10 cellular contexts compared by ENCODE assay signal in genomic region chr19:49692102-49692599, GRCh38. TPM values are rescaled to one million over a fixed set of nuclear protein-coding genes. Genes with fewer than 3 reads are reported as not detected.
DNase-seq lines count a peak whose midpoint lies in the region; ATAC-seq, FAIRE-seq and TF ChIP-seq lines count a peak whose summit lies in the region.
"Had no signal": no experiment of that assay in that cellular context is flagged by ENCODE, and none has a peak within 500 bp of the region (broad histone marks: within the 10 kb centered on the region; RNA-seq: fewer than 3 reads in every experiment).

No MANE protein-coding gene starts in this region.

- ATAC-seq in K562 = no peak
- ATAC-seq in memory B cell (ENCODE audit: low read depth) = no peak
- no peak for ATAC-seq in activated CD8-positive, alpha-beta T cell treated with anti-CD3 and anti-CD28 coated beads for 36 hours

- WGBS in K562 (ENCODE audit: insufficient coverage, low coverage, missing lambda C conversion rate) = 65% methylated on average over 16 of the region's 17 CpGs

- H3K4me3 ChIP-seq in K562 (no peak overlapping the region), vagina (peak overlapping the region; percentile 49 to 62)

- intact Hi-C loops in K562 (cut with micrococcal nuclease) = no loop called here
- intact Hi-C loops in vagina (cut with DNase I) = no loop called here
- intact Hi-C loops in activated CD8-positive, alpha-beta T cell treated with anti-CD3 and anti-CD28 coated beads for 36 hours (cut with micrococcal nuclease) = no loop called here

- H3K4me1 Mint-ChIP-seq in activated naive CD8-positive, alpha-beta T cell (ENCODE audit: low read depth) = peaks cover 28% of the 10 kb centered on the region
- peaks cover 30% of the 10 kb centered on the region for H3K4me1 Mint-ChIP-seq in activated naive CD8-positive, alpha-beta T cell treated with anti-CD3 and anti-CD28 coated beads for 36 hours
- peaks cover 15% of the 10 kb centered on the region for H3K4me1 Mint-ChIP-seq in memory B cell
- peaks cover 26% of the 10 kb centered on the region for H3K4me1 Mint-ChIP-seq in activated CD8-positive, alpha-beta T cell treated with anti-CD3 and anti-CD28 coated beads for 36 hours (ENCODE audit: low read depth)

- CTCF ChIA-PET in K562 (lab: Yijun Ruan, JAX; ENCODE audit: low intra/inter-chr PET ratio) = no interaction called here
- CTCF ChIA-PET in activated CD8-positive, alpha-beta T cell treated with anti-CD3 and anti-CD28 coated beads for 36 hours (lab: Charles Lee) = interaction anchor here (4.6 kb wide), 1 partner anchor 11 kb away, joined by 19 read pairs; no protein-coding TSS in a partner anchor

- in situ Hi-C loops in K562 (cut with MboI) = no loop called here

- H3K79me2 ChIP-seq in K562 (ENCODE audit: control insufficient read depth, insufficient read depth, low read length) = no peaks in the 10 kb centered on the region

- peaks cover 0 to 46% of the 10 kb centered on the region in 2 experiments; a peak in 2 of 5 replicates for H3K4me1 ChIP-seq in K562 (replicated peaks in 1 of 2; ENCODE audit: control insufficient read depth in 2 of 2, insufficient read depth in 2 of 2, low read length in 2 of 2)
- H3K4me1 ChIP-seq in vagina = peaks cover 21% of the 10 kb centered on the region

- H3K27me3 ChIP-seq in K562 (ENCODE audit: control insufficient read depth in 2 of 2, insufficient read depth in 2 of 2, low read length in 2 of 2) (no peaks in the 10 kb centered on the region), vagina (no peaks in the 10 kb centered on the region)

- H3K27ac Mint-ChIP-seq in activated naive CD8-positive, alpha-beta T cell = no peak overlapping the region
- no peak overlapping the region for H3K27ac Mint-ChIP-seq in activated naive CD8-positive, alpha-beta T cell treated with anti-CD3 and anti-CD28 coated beads for 36 hours
- no peak overlapping the region for H3K27ac Mint-ChIP-seq in memory B cell
- no peak overlapping the region for H3K27ac Mint-ChIP-seq in activated CD8-positive, alpha-beta T cell treated with anti-CD3 and anti-CD28 coated beads for 36 hours
- H3K27ac Mint-ChIP-seq: stimulated activated naive CD8-positive, alpha-beta T cell treated with anti-CD3 and anti-CD28 coated beads, Interleukin-15, Interleukin-2, amounts not matched to agents 100 ng/mL and 50 ng/mL, for 24 hours had no signal

- no peaks in the 10 kb centered on the region for H3K9me1 ChIP-seq in K562 (ENCODE audit: control insufficient read depth, insufficient read depth, low read length)

- no peak for DNase-seq in activated naive CD8-positive, alpha-beta T cell treated with anti-CD3 and anti-CD28 coated beads for 36 hours
- no peak for DNase-seq in K562 (ENCODE audit: extremely low read depth in 1 of 4, low spot score in 3 of 4)
- no peak for DNase-seq in memory B cell (ENCODE audit: low spot score in 2 of 2)
- no peak for DNase-seq in vagina (ENCODE audit: extremely low spot score in 2 of 2)
- no peak for DNase-seq in mesenteric fat pad (ENCODE audit: low spot score)
- DNase-seq in activated CD8-positive, alpha-beta T cell treated with anti-CD3 and anti-CD28 coated beads for 36 hours = no peak
- DNase-seq in globus pallidus (ENCODE audit: low spot score) = no peak
- DNase-seq: stimulated activated CD4-positive, alpha-beta T cell treated with anti-CD3 and anti-CD28 coated beads, Interleukin-1b, Interleukin-23, amount 100 ng/mL, for 48 hours had no signal

- BruUV-seq in K562 (replicated peaks; lab: Mats Ljungman, UMichigan) = no TSS peak

- H3K36me3 ChIP-seq in K562 (ENCODE audit: control insufficient read depth, insufficient read depth, low read length) (peaks cover 24% of the 10 kb centered on the region; the same call in 2 of the 3 replicates), vagina (no peaks in the 10 kb centered on the region)

- no peaks in the 10 kb centered on the region for H3K9me3 Mint-ChIP-seq in activated naive CD8-positive, alpha-beta T cell (ENCODE audit: low read depth)
- H3K9me3 Mint-ChIP-seq in activated naive CD8-positive, alpha-beta T cell treated with anti-CD3 and anti-CD28 coated beads for 36 hours = no peaks in the 10 kb centered on the region
- H3K9me3 Mint-ChIP-seq in memory B cell = no peaks in the 10 kb centered on the region
- no peaks in the 10 kb centered on the region for H3K9me3 Mint-ChIP-seq in activated CD8-positive, alpha-beta T cell treated with anti-CD3 and anti-CD28 coated beads for 36 hours
- H3K9me3 Mint-ChIP-seq: stimulated activated naive CD8-positive, alpha-beta T cell treated with anti-CD3 and anti-CD28 coated beads, Interleukin-15, Interleukin-2, amounts not matched to agents 100 ng/mL and 50 ng/mL, for 24 hours had no signal

- no peak for TF ChIP-seq EP300 in K562 (IDR thresholded peaks at IDR 0.05; ENCODE audit: low read length)

- TF ChIP-seq POLR2A in K562 (conservative IDR thresholded peaks at IDR 0.05) = no peak
- TF ChIP-seq POLR2A in vagina (IDR thresholded peaks at IDR 0.05) = no peak

- no peak overlapping the region for H3K27ac ChIP-seq in K562 (ENCODE audit: extremely low read depth, low read depth, low read length)
- H3K27ac ChIP-seq in vagina = no peak overlapping the region

- no peak for TF ChIP-seq RAD21 in K562 (CRISPR knock-in tag; conservative IDR thresholded peaks at IDR 0.05 in 1 of 2, IDR thresholded peaks at IDR 0.05 in 1 of 2)

- peaks cover 2% of the 10 kb centered on the region for H3K27me3 Mint-ChIP-seq in activated naive CD8-positive, alpha-beta T cell
- H3K27me3 Mint-ChIP-seq in activated naive CD8-positive, alpha-beta T cell treated with anti-CD3 and anti-CD28 coated beads for 36 hours = peaks cover 26% of the 10 kb centered on the region
- H3K27me3 Mint-ChIP-seq in memory B cell = peaks cover 14% of the 10 kb centered on the region
- peaks cover 14% of the 10 kb centered on the region for H3K27me3 Mint-ChIP-seq in activated CD8-positive, alpha-beta T cell treated with anti-CD3 and anti-CD28 coated beads for 36 hours

- no peaks in the 10 kb centered on the region for H3K36me3 Mint-ChIP-seq in activated naive CD8-positive, alpha-beta T cell
- H3K36me3 Mint-ChIP-seq in activated naive CD8-positive, alpha-beta T cell treated with anti-CD3 and anti-CD28 coated beads for 36 hours = peaks cover 21% of the 10 kb centered on the region
- H3K36me3 Mint-ChIP-seq in memory B cell = peaks cover 6% of the 10 kb centered on the region
- peaks cover 22% of the 10 kb centered on the region for H3K36me3 Mint-ChIP-seq in activated CD8-positive, alpha-beta T cell treated with anti-CD3 and anti-CD28 coated beads for 36 hours (ENCODE audit: low read depth)

- no peak overlapping the region for H3K4me2 ChIP-seq in K562 (ENCODE audit: insufficient read depth, low read length)

- H3K9me3 ChIP-seq in K562 (replicated peaks; ENCODE audit: control insufficient read depth, insufficient read depth, low read depth, low read length) (no peaks in the 10 kb centered on the region), vagina (no peaks in the 10 kb centered on the region)

- TF ChIP-seq CTCF in K562 (IDR thresholded peaks at IDR 0.05 in 2 of 3, conservative IDR thresholded peaks at IDR 0.05 in 1 of 3; ENCODE audit: insufficient read depth in 2 of 3, low read depth in 1 of 3, low read length in 3 of 3) (no peak), vagina (IDR thresholded peaks at IDR 0.05) (no peak)
- TF ChIP-seq CTCF in activated CD8-positive, alpha-beta T cell treated with anti-CD3 and anti-CD28 coated beads for 36 hours (IDR thresholded peaks at IDR 0.05) = no peak

- H3K9ac ChIP-seq in K562 (ENCODE audit: insufficient read depth in 1 of 2, low read depth in 2 of 2, low read length in 2 of 2) = peak overlapping the region in 1 of 2 experiments; percentile 74; a peak in 2 of 4 replicates

- no peaks in the 10 kb centered on the region for H4K20me1 ChIP-seq in K562 (replicated peaks; ENCODE audit: control insufficient read depth, insufficient read depth, low read length)

- peak overlapping the region; percentile 70 for H2AFZ ChIP-seq in K562 (ENCODE audit: low read depth, low read length)

- POLR2A ChIA-PET in K562 (lab: Yijun Ruan, JAX) = interaction anchor here (0.6 to 0.8 kb wide), 4 partner anchors 26 to 1149 kb away, joined by 3 to 6 read pairs (median 3); no protein-coding TSS in a partner anchor
- POLR2A ChIA-PET in activated CD8-positive, alpha-beta T cell treated with anti-CD3 and anti-CD28 coated beads for 36 hours (lab: Charles Lee) = interaction anchor here (0.6 to 1.6 kb wide), 4 partner anchors 11 to 238 kb away, joined by 3 to 5 read pairs (median 3); no protein-coding TSS in a partner anchor

- FAIRE-seq in K562 (lab: Jason Lieb, UNC) = no peak

- H3K4me3 Mint-ChIP-seq in activated naive CD8-positive, alpha-beta T cell = peak overlapping the region; percentile 20
- no peak overlapping the region for H3K4me3 Mint-ChIP-seq in activated naive CD8-positive, alpha-beta T cell treated with anti-CD3 and anti-CD28 coated beads for 36 hours
- peak overlapping the region; percentile 6 for H3K4me3 Mint-ChIP-seq in memory B cell
- no peak overlapping the region for H3K4me3 Mint-ChIP-seq in activated CD8-positive, alpha-beta T cell treated with anti-CD3 and anti-CD28 coated beads for 36 hours
- H3K4me3 Mint-ChIP-seq: stimulated activated naive CD8-positive, alpha-beta T cell treated with anti-CD3 and anti-CD28 coated beads, Interleukin-15, Interleukin-2, amounts not matched to agents 100 ng/mL and 50 ng/mL, for 24 hours had no signal

RNA-seq across cellular contexts. Expression of gene CPT1C, which starts 1.2 kb away (rescaled TPM):
- total RNA-seq in activated naive CD8-positive, alpha-beta T cell treated with anti-CD3 and anti-CD28 coated beads for 36 hours = 1 to 10 TPM in 1 of 2 experiments, under 1 TPM in 1; 0.89 to 1.1 TPM
- 2.6 and 5.2 TPM in 2 replicates for total RNA-seq in K562 (2011; cell fraction: chromatin; rRNA removed; ENCODE audit: low replicate concordance)
- total RNA-seq in K562 (2011; cell fraction: nucleolus; rRNA removed) = 3.6 and 3.7 TPM in 2 replicates
- 1.8 and 3.9 TPM in 2 replicates for total RNA-seq in K562 (2011; cell fraction: nucleoplasm; rRNA removed)
- total RNA-seq in K562 (2014; rRNA removed) (2.5 and 2.7 TPM in 2 replicates), K562 (2014; rRNA removed; fragmentation: Illumina TruSeq; extraction: Trizol) (1.9 and 3.0 TPM in 2 replicates), K562 (2015; rRNA removed; fragmentation: Illumina TruSeq; extraction: Trizol) (2.1 and 2.8 TPM in 2 replicates), K562 (2021) (3.1 and 4.4 TPM in 2 replicates), vagina (12.3 TPM), mesenteric fat pad (7.2 TPM)
- polyA plus RNA-seq in K562 (2011; rRNA removed) (1.9 and 3.6 TPM in 2 replicates), K562 (2014; fragmentation: Illumina TruSeq; extraction: Trizol) (4.8 and 5.1 TPM in 2 replicates), K562 (2014; fragmentation: Nextera tagmentation; extraction: Ambion mirVana) (10 to 100 TPM; 11.5 to 12.3 TPM), K562 (2014; rRNA removed) (2.1 and 4.0 TPM in 2 replicates)
- polyA plus RNA-seq in K562 (2011; cell fraction: cytosol; rRNA removed) = 4.7 and 7.4 TPM in 2 replicates
- polyA plus RNA-seq in K562 (2011; cell fraction: nucleus; rRNA removed) = 3.6 and 4.2 TPM in 2 replicates
- polyA plus RNA-seq in K562 (2012) = 5.1 and 6.1 TPM in 2 replicates
- 0.53 and 0.96 TPM in 2 replicates for polyA minus RNA-seq in K562 (2011; rRNA and poly(A)+ RNA removed)
- polyA minus RNA-seq in K562 (2011; cell fraction: cytosol; rRNA and poly(A)+ RNA removed) = not detected in 2 replicates
- polyA minus RNA-seq in K562 (2011; cell fraction: nucleus; rRNA and poly(A)+ RNA removed) = 0.27 and 2.1 TPM in 2 replicates
- 1 to 10 TPM in 1 of 2 experiments, under 1 TPM in 1; 0.69 to 1.0 TPM for total RNA-seq in activated CD8-positive, alpha-beta T cell treated with anti-CD3 and anti-CD28 coated beads for 36 hours

RNA-seq across cellular contexts. Expression of gene ADM5, which starts 2.8 kb away (rescaled TPM):
- total RNA-seq in activated naive CD8-positive, alpha-beta T cell treated with anti-CD3 and anti-CD28 coated beads for 36 hours = 10 to 100 TPM in 1 of 2 experiments, 1 to 10 TPM in 1; 9.5 to 12.0 TPM
- 13.0 and 50.8 TPM in 2 replicates for total RNA-seq in K562 (2011; cell fraction: chromatin; rRNA removed; ENCODE audit: low replicate concordance)
- total RNA-seq in K562 (2011; cell fraction: nucleolus; rRNA removed) = 29.6 and 33.4 TPM in 2 replicates
- 21.0 and 23.9 TPM in 2 replicates for total RNA-seq in K562 (2011; cell fraction: nucleoplasm; rRNA removed)
- 2.4 and 2.7 TPM in 2 replicates for total RNA-seq in K562 (2014; rRNA removed)
- 0.32 and 0.47 TPM in 2 replicates for total RNA-seq in K562 (2014; rRNA removed; fragmentation: Illumina TruSeq; extraction: Trizol)
- total RNA-seq in K562 (2015; rRNA removed; fragmentation: Illumina TruSeq; extraction: Trizol) = 1.9 and 2.4 TPM in 2 replicates
- 5.4 and 7.0 TPM in 2 replicates for total RNA-seq in K562 (2021)
- 1.3 and 2.2 TPM in 2 replicates for polyA plus RNA-seq in K562 (2011; rRNA removed)
- polyA plus RNA-seq in K562 (2011; cell fraction: cytosol; rRNA removed) = 1.8 and 4.7 TPM in 2 replicates
- polyA plus RNA-seq in K562 (2011; cell fraction: nucleus; rRNA removed) = 24.4 and 55.5 TPM in 2 replicates
- 3.6 and 4.4 TPM in 2 replicates for polyA plus RNA-seq in K562 (2012)
- polyA plus RNA-seq in K562 (2014; fragmentation: Illumina TruSeq; extraction: Trizol) = 2.1 and 2.7 TPM in 2 replicates
- under 1 TPM in 1 of 2 experiments, not detected in 1; 0.13 TPM for polyA plus RNA-seq in K562 (2014; fragmentation: Nextera tagmentation; extraction: Ambion mirVana)
- 5.7 and 8.4 TPM in 2 replicates for polyA plus RNA-seq in K562 (2014; rRNA removed)
- polyA minus RNA-seq in K562 (2011; rRNA and poly(A)+ RNA removed) = 0.15 and 0.60 TPM in 2 replicates
- 1.0 and 1.3 TPM in 2 replicates for polyA minus RNA-seq in K562 (2011; cell fraction: cytosol; rRNA and poly(A)+ RNA removed)
- 6.1 and 6.9 TPM in 2 replicates for polyA minus RNA-seq in K562 (2011; cell fraction: nucleus; rRNA and poly(A)+ RNA removed)
- 2.7 TPM for total RNA-seq in vagina
- 1.3 TPM for total RNA-seq in mesenteric fat pad
- 1 to 10 TPM; 5.2 to 6.2 TPM for total RNA-seq in activated CD8-positive, alpha-beta T cell treated with anti-CD3 and anti-CD28 coated beads for 36 hours

RNA-seq across cellular contexts. Expression of gene PRMT1, which starts 15.1 kb away (rescaled TPM):
- 100 to 1,000 TPM; 538 to 547 TPM for total RNA-seq in activated naive CD8-positive, alpha-beta T cell treated with anti-CD3 and anti-CD28 coated beads for 36 hours
- 329 and 693 TPM in 2 replicates for total RNA-seq in K562 (2011; cell fraction: chromatin; rRNA removed; ENCODE audit: low replicate concordance)
- 420 and 469 TPM in 2 replicates for total RNA-seq in K562 (2011; cell fraction: nucleolus; rRNA removed)
- 336 and 338 TPM in 2 replicates for total RNA-seq in K562 (2011; cell fraction: nucleoplasm; rRNA removed)
- 371 and 483 TPM in 2 replicates for total RNA-seq in K562 (2014; rRNA removed)
- 132 and 169 TPM in 2 replicates for total RNA-seq in K562 (2014; rRNA removed; fragmentation: Illumina TruSeq; extraction: Trizol)
- 326 and 337 TPM in 2 replicates for total RNA-seq in K562 (2015; rRNA removed; fragmentation: Illumina TruSeq; extraction: Trizol)
- 324 and 326 TPM in 2 replicates for total RNA-seq in K562 (2021)
- 407 and 436 TPM in 2 replicates for polyA plus RNA-seq in K562 (2011; rRNA removed)
- 562 and 863 TPM in 2 replicates for polyA plus RNA-seq in K562 (2011; cell fraction: cytosol; rRNA removed)
- polyA plus RNA-seq in K562 (2011; cell fraction: nucleus; rRNA removed) = 575 and 667 TPM in 2 replicates
- 194 and 423 TPM in 2 replicates for polyA plus RNA-seq in K562 (2012)
- polyA plus RNA-seq in K562 (2014; fragmentation: Illumina TruSeq; extraction: Trizol) = 446 and 465 TPM in 2 replicates
- 10 to 100 TPM; 13.3 to 74.0 TPM for polyA plus RNA-seq in K562 (2014; fragmentation: Nextera tagmentation; extraction: Ambion mirVana)
- polyA plus RNA-seq in K562 (2014; rRNA removed) = 464 and 510 TPM in 2 replicates
- 337 and 429 TPM in 2 replicates for polyA minus RNA-seq in K562 (2011; rRNA and poly(A)+ RNA removed)
- polyA minus RNA-seq in K562 (2011; cell fraction: cytosol; rRNA and poly(A)+ RNA removed) = 187 and 188 TPM in 2 replicates
- polyA minus RNA-seq in K562 (2011; cell fraction: nucleus; rRNA and poly(A)+ RNA removed) = 171 and 244 TPM in 2 replicates
- total RNA-seq in vagina = 156 TPM
- total RNA-seq in mesenteric fat pad = 105 TPM
- total RNA-seq in activated CD8-positive, alpha-beta T cell treated with anti-CD3 and anti-CD28 coated beads for 36 hours = 100 to 1,000 TPM; 419 to 437 TPM

RNA-seq across cellular contexts. Expression of gene BCL2L12, which starts 26.4 kb away (rescaled TPM):
- 10 to 100 TPM; 74.1 to 81.9 TPM for total RNA-seq in activated naive CD8-positive, alpha-beta T cell treated with anti-CD3 and anti-CD28 coated beads for 36 hours
- total RNA-seq in K562 (2011; cell fraction: chromatin; rRNA removed; ENCODE audit: low replicate concordance) = 31.5 and 83.3 TPM in 2 replicates
- 79.4 and 85.7 TPM in 2 replicates for total RNA-seq in K562 (2011; cell fraction: nucleolus; rRNA removed)
- 47.0 and 50.7 TPM in 2 replicates for total RNA-seq in K562 (2011; cell fraction: nucleoplasm; rRNA removed)
- total RNA-seq in K562 (2014; rRNA removed) (128 and 169 TPM in 2 replicates), K562 (2014; rRNA removed; fragmentation: Illumina TruSeq; extraction: Trizol) (17.0 and 18.8 TPM in 2 replicates), K562 (2015; rRNA removed; fragmentation: Illumina TruSeq; extraction: Trizol) (26.5 and 29.4 TPM in 2 replicates), K562 (2021) (183 and 185 TPM in 2 replicates), vagina (14.7 TPM), mesenteric fat pad (10.7 TPM)
- polyA plus RNA-seq in K562 (2011; rRNA removed) (81.2 and 95.3 TPM in 2 replicates), K562 (2014; fragmentation: Illumina TruSeq; extraction: Trizol) (85.6 and 184 TPM in 2 replicates), K562 (2014; fragmentation: Nextera tagmentation; extraction: Ambion mirVana) (1 to 10 TPM; 7.4 to 7.5 TPM), K562 (2014; rRNA removed) (263 and 282 TPM in 2 replicates)
- polyA plus RNA-seq in K562 (2011; cell fraction: cytosol; rRNA removed) = 132 and 350 TPM in 2 replicates
- polyA plus RNA-seq in K562 (2011; cell fraction: nucleus; rRNA removed) = 132 and 212 TPM in 2 replicates
- polyA plus RNA-seq in K562 (2012) = 164 and 177 TPM in 2 replicates
- 8.8 and 10.7 TPM in 2 replicates for polyA minus RNA-seq in K562 (2011; rRNA and poly(A)+ RNA removed)
- 29.2 and 36.0 TPM in 2 replicates for polyA minus RNA-seq in K562 (2011; cell fraction: cytosol; rRNA and poly(A)+ RNA removed)
- polyA minus RNA-seq in K562 (2011; cell fraction: nucleus; rRNA and poly(A)+ RNA removed) = 22.6 and 24.0 TPM in 2 replicates
- 10 to 100 TPM; 63.4 to 64.6 TPM for total RNA-seq in activated CD8-positive, alpha-beta T cell treated with anti-CD3 and anti-CD28 coated beads for 36 hours

RNA-seq across cellular contexts. Expression of gene IRF3, which starts 26.5 kb away (rescaled TPM):
- total RNA-seq in activated naive CD8-positive, alpha-beta T cell treated with anti-CD3 and anti-CD28 coated beads for 36 hours = 100 to 1,000 TPM in 1 of 2 experiments, 10 to 100 TPM in 1; 94.5 to 105 TPM
- 63.4 and 152 TPM in 2 replicates for total RNA-seq in K562 (2011; cell fraction: chromatin; rRNA removed; ENCODE audit: low replicate concordance)
- total RNA-seq in K562 (2011; cell fraction: nucleolus; rRNA removed) = 90.7 and 93.9 TPM in 2 replicates
- total RNA-seq in K562 (2011; cell fraction: nucleoplasm; rRNA removed) = 78.8 and 106 TPM in 2 replicates
- total RNA-seq in K562 (2014; rRNA removed) (113 and 160 TPM in 2 replicates), K562 (2014; rRNA removed; fragmentation: Illumina TruSeq; extraction: Trizol) (28.5 and 40.9 TPM in 2 replicates), K562 (2015; rRNA removed; fragmentation: Illumina TruSeq; extraction: Trizol) (64.0 and 65.4 TPM in 2 replicates), K562 (2021) (125 and 132 TPM in 2 replicates), vagina (59.4 TPM), mesenteric fat pad (46.7 TPM)
- polyA plus RNA-seq in K562 (2011; rRNA removed) (54.5 and 66.4 TPM in 2 replicates), K562 (2014; fragmentation: Illumina TruSeq; extraction: Trizol) (118 and 119 TPM in 2 replicates), K562 (2014; fragmentation: Nextera tagmentation; extraction: Ambion mirVana) (10 to 100 TPM in 1 of 2 experiments, 1 to 10 TPM in 1; 7.5 to 11.6 TPM), K562 (2014; rRNA removed) (118 and 145 TPM in 2 replicates)
- 56.8 and 134 TPM in 2 replicates for polyA plus RNA-seq in K562 (2011; cell fraction: cytosol; rRNA removed)
- polyA plus RNA-seq in K562 (2011; cell fraction: nucleus; rRNA removed) = 106 and 215 TPM in 2 replicates
- 119 and 139 TPM in 2 replicates for polyA plus RNA-seq in K562 (2012)
- polyA minus RNA-seq in K562 (2011; rRNA and poly(A)+ RNA removed) = 11.1 and 16.9 TPM in 2 replicates
- 36.4 and 44.4 TPM in 2 replicates for polyA minus RNA-seq in K562 (2011; cell fraction: cytosol; rRNA and poly(A)+ RNA removed)
- 13.9 and 17.5 TPM in 2 replicates for polyA minus RNA-seq in K562 (2011; cell fraction: nucleus; rRNA and poly(A)+ RNA removed)
- total RNA-seq in activated CD8-positive, alpha-beta T cell treated with anti-CD3 and anti-CD28 coated beads for 36 hours = 100 to 1,000 TPM in 1 of 2 experiments, 10 to 100 TPM in 1; 90.8 to 108 TPM

Comparison
In these comparisons a context has a peak if more than half of its experiments do, and no peak if none do; other contexts are left out.
1. H3K4me3 Mint-ChIP-seq: peak in activated naive CD8-positive, alpha-beta T cell (single experiment) and memory B cell (single experiment); none in activated naive CD8-positive, alpha-beta T cell treated with anti-CD3 and anti-CD28 coated beads for 36 hours (single experiment) and activated CD8-positive, alpha-beta T cell treated with anti-CD3 and anti-CD28 coated beads for 36 hours (single experiment).